Comparison of ENCODE assay signal across 8 cellular contexts in genomic region chr13:110561335-110562033, GRCh38. TPM values are rescaled to one million over a fixed set of nuclear protein-coding genes. Genes with fewer than 3 reads are reported as not detected.
DNase-seq lines count a peak whose midpoint lies in the region; ATAC-seq lines count a peak whose summit lies in the region.

Gene RAB20, minus strand, starts transcription at chr13:110561722. Its CDS starts 203 bp downstream, at chr13:110561519.

- DNase-seq in DMS 273 (lab: John Stamatoyannopoulos, UW; ENCODE audit: unreplicated experiment) = peak; percentile 82
- no peak for DNase-seq in DMS 273 treated with DMSO at 0.1 percent for 48 hours (lab: John Stamatoyannopoulos, UW)
- peak; percentile 44 to 72 for DNase-seq in NCI-H1930 (lab: John Stamatoyannopoulos, UW)
- DNase-seq in activated CD4-positive, CD25-positive, alpha-beta regulatory T cell treated with anti-CD3 and anti-CD28 coated beads, Interleukin-2, amount 50 U/mL, for 72 hours = peak; percentile 45
- peak; percentile 27 for DNase-seq in cerebellum (ENCODE audit: low spot score)
- peak; percentile 49 to 51 for DNase-seq in stimulated activated CD4-positive, alpha-beta T cell treated with anti-CD3 and anti-CD28 coated beads, Interleukin-1b, Interleukin-23, amount 100 ng/mL, for 4 hours (ENCODE audit: low read depth in 2 of 2)

- ATAC-seq in HG02678 (IDR thresholded peaks at IDR 0.05; ENCODE audit: unreplicated experiment) = peak; percentile 74

- H3K27ac ChIP-seq in layer of hippocampus (ENCODE audit: low read depth, low read length) = peak within 1 kb of the TSS; percentile 78

- no peaks in the 10 kb centered on the region for H3K27me3 ChIP-seq in layer of hippocampus (ENCODE audit: control insufficient read depth, insufficient read depth, low read length)

RNA-seq across cellular contexts. Expression of gene RAB20, which starts in this region (rescaled TPM):
- total RNA-seq in cerebellum = 1.9 TPM
